ENCODE assay signal across 26 cellular contexts in the genomic region with DNA sequence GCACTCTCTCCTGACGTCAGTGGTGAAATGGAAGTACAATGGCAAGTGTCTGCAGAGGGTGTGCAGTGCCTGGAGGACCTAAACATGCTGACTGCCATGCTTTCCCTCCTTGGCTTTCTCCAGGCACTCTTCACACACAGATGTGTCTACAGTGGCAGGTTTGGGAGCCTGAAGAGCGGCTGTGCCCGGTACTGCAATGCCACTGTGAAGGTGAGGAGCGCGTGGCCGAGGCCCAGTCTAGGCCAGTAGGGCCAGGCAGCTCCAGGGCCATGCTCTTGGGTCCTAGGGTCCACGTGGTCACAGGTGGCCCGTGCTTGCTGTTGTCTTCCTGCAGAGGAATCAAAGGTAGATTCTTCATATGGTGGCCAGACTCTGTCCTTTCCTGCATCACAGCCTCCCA.
A peak's percentile ranks its signal among the peaks of the same experiment; 100 is the strongest.
DNase-seq lines count a peak whose midpoint lies in the region; ATAC-seq, FAIRE-seq and TF ChIP-seq lines count a peak whose summit lies in the region.
"Had no signal": no experiment of that assay in that cellular context is flagged by ENCODE, and none has a peak within 500 bp of the region (broad histone marks: within the 10 kb centered on the region; RNA-seq: fewer than 3 reads in every experiment).

No MANE protein-coding gene starts in this region.

- POLR2A ChIA-PET in K562 (lab: Yijun Ruan, JAX), result no interaction called here

- TF ChIP-seq POLR2A in K562 (conservative IDR thresholded peaks at IDR 0.05) (no peak), gastrocnemius medialis (IDR thresholded peaks at IDR 0.05) (no peak)

- FAIRE-seq in K562 (lab: Jason Lieb, UNC), result no peak
- FAIRE-seq: A549, D721Med, GM12891, H54 had no signal

- H3K9me3 Mint-ChIP-seq in stimulated activated naive CD8-positive, alpha-beta T cell treated with anti-CD3 and anti-CD28 coated beads, Interleukin-15, amount 100 ng/mL, for 72 hours, result no peaks in the 10 kb centered on the region
- no peaks in the 10 kb centered on the region for H3K9me3 Mint-ChIP-seq in activated CD4-positive, alpha-beta T cell treated with anti-CD3 and anti-CD28 coated beads, Interleukin-2, amount 10 ng/mL, durations not matched to agents 24 days and 14 days
- H3K9me3 Mint-ChIP-seq: CD4-positive, alpha-beta T cell; CD8-positive, alpha-beta memory T cell; HFFc6 had no signal

- no peak overlapping the region for H3K4me3 ChIP-seq in K562
- H3K4me3 ChIP-seq in neuronal stem cell (ENCODE audit: low read length in 2 of 2), result no peak overlapping the region
- no peak overlapping the region for H3K4me3 ChIP-seq in gastrocnemius medialis
- H3K4me3 ChIP-seq: A549; BLaER1 treated with 17β-estradiol and CSF1 and Interleukin-3, amounts not matched to agents 10 nM and 100 nM; HAP-1 had no signal

- no peak overlapping the region for H3K4me2 ChIP-seq in K562 (ENCODE audit: insufficient read depth, low read length)
- H3K4me2 ChIP-seq in neuronal stem cell (ENCODE audit: insufficient read depth, low read length, poor library complexity, severe bottlenecking), result no peak overlapping the region
- H3K4me2 ChIP-seq: A549; BLaER1 treated with 17β-estradiol and CSF1 and Interleukin-3, amounts not matched to agents 10 nM and 100 nM had no signal

- H3K36me3 Mint-ChIP-seq in activated CD4-positive, alpha-beta T cell treated with anti-CD3 and anti-CD28 coated beads, Interleukin-2, amount 10 ng/mL, durations not matched to agents 24 days and 14 days (ENCODE audit: low read depth), result no peaks in the 10 kb centered on the region
- H3K36me3 Mint-ChIP-seq: CD14-positive monocyte; CD8-positive, alpha-beta memory T cell had no signal

- peak overlapping the region; percentile 58 for H3K14ac ChIP-seq in neuronal stem cell (ENCODE audit: low read length)

- TF ChIP-seq EP300 in K562 (IDR thresholded peaks at IDR 0.05; ENCODE audit: low read length), result no peak

- H3K4me1 Mint-ChIP-seq in stimulated activated naive CD8-positive, alpha-beta T cell treated with anti-CD3 and anti-CD28 coated beads, Interleukin-15, amount 100 ng/mL, for 72 hours, result no peaks in the 10 kb centered on the region
- H3K4me1 Mint-ChIP-seq in activated CD4-positive, alpha-beta T cell treated with anti-CD3 and anti-CD28 coated beads, Interleukin-2, amount 10 ng/mL, durations not matched to agents 24 days and 14 days, result no peaks in the 10 kb centered on the region
- H3K4me1 Mint-ChIP-seq: CD14-positive monocyte; CD8-positive, alpha-beta memory T cell had no signal

- intact Hi-C loops in K562 (cut with micrococcal nuclease) (no loop called here), gastrocnemius medialis (cut with DNase I; ENCODE audit: low total_unique reads) (no loop called here)
- intact Hi-C loops in activated CD4-positive, alpha-beta T cell treated with anti-CD3 and anti-CD28 coated beads, Interleukin-2, amount 10 ng/mL, durations not matched to agents 24 days and 14 days (cut with micrococcal nuclease), result no loop called here

- H4K91ac ChIP-seq in neuronal stem cell (ENCODE audit: low read depth, low read length, poor library complexity), result no peak overlapping the region

- H2AK5ac ChIP-seq in neuronal stem cell (ENCODE audit: low read depth, low read length), result peak overlapping the region; percentile 62

- no peak for DNase-seq in stimulated activated naive CD8-positive, alpha-beta T cell treated with anti-CD3 and anti-CD28 coated beads, Interleukin-15, amount 100 ng/mL, for 72 hours
- no peak for DNase-seq in stimulated activated naive CD8-positive, alpha-beta T cell treated with anti-CD3 and anti-CD28 coated beads, Interleukin-15, Interleukin-2, amounts not matched to agents 100 U/mL and 50 U/mL, for 24 hours
- DNase-seq in K562 (ENCODE audit: extremely low read depth in 1 of 4, low spot score in 3 of 4), result no peak
- DNase-seq in neuronal stem cell (ENCODE audit: low spot score), result no peak
- DNase-seq in gastrocnemius medialis, result no peak
- no peak for DNase-seq in activated CD4-positive, alpha-beta T cell treated with anti-CD3 and anti-CD28 coated beads, Interleukin-2, amount 10 ng/mL, durations not matched to agents 24 days and 14 days
- DNase-seq: 8988T; ACHN; AML-193; BE2C; CD4-positive, alpha-beta T cell; CD8-positive, alpha-beta memory T cell; DMS 273 treated with DMSO at 0.1 percent for 48 hours; DMS79; EL; GDM1; GOT3; HFFc6 had no signal

- H2BK15ac ChIP-seq in neuronal stem cell (ENCODE audit: low read length), result no peak overlapping the region

- H2BK12ac ChIP-seq in neuronal stem cell (ENCODE audit: low read length), result peak overlapping the region; percentile 7

- H3K4me3 Mint-ChIP-seq in stimulated activated naive CD8-positive, alpha-beta T cell treated with anti-CD3 and anti-CD28 coated beads, Interleukin-15, amount 100 ng/mL, for 72 hours, result no peak overlapping the region
- H3K4me3 Mint-ChIP-seq in activated CD4-positive, alpha-beta T cell treated with anti-CD3 and anti-CD28 coated beads, Interleukin-2, amount 10 ng/mL, durations not matched to agents 24 days and 14 days, result no peak overlapping the region
- H3K4me3 Mint-ChIP-seq: CD14-positive monocyte; CD4-positive, alpha-beta T cell; CD8-positive, alpha-beta memory T cell; HFFc6 had no signal

- H3K79me1 ChIP-seq in neuronal stem cell (ENCODE audit: low read depth, low read length), result no peaks in the 10 kb centered on the region

- no peak overlapping the region for H2BK5ac ChIP-seq in neuronal stem cell (ENCODE audit: low read length)

- H3K23ac ChIP-seq in neuronal stem cell (ENCODE audit: low read depth, low read length, poor library complexity), result peak overlapping the region; percentile 10

- 1% methylated on average over 8 of the region's 8 CpGs for WGBS in K562 (ENCODE audit: insufficient coverage, low coverage, missing lambda C conversion rate)
- WGBS in neuronal stem cell (ENCODE audit: extremely low coverage in 2 of 2, insufficient read length in 2 of 2, insufficient replicate concordance in 1 of 2), 2 donors, result no CpG with 5 or more reads among the region's 8 CpGs

- TF ChIP-seq RAD21 in K562 (CRISPR knock-in tag; conservative IDR thresholded peaks at IDR 0.05 in 1 of 2, IDR thresholded peaks at IDR 0.05 in 1 of 2), result no peak

- H2AFZ ChIP-seq in K562 (ENCODE audit: low read depth, low read length) (no peak overlapping the region), neuronal stem cell (ENCODE audit: low read length) (no peak overlapping the region)

- no peak overlapping the region for H3K9ac ChIP-seq in K562 (ENCODE audit: insufficient read depth in 1 of 2, low read depth in 2 of 2, low read length in 2 of 2)
- no peak overlapping the region for H3K9ac ChIP-seq in neuronal stem cell (ENCODE audit: low read depth, low read length, poor library complexity)
- H3K9ac ChIP-seq: BLaER1 treated with 17β-estradiol and CSF1 and Interleukin-3, amounts not matched to agents 10 nM and 100 nM had no signal

- H4K8ac ChIP-seq in neuronal stem cell (ENCODE audit: low read depth, low read length), result no peak overlapping the region

- H3K9me3 ChIP-seq in K562 (replicated peaks; ENCODE audit: control insufficient read depth, insufficient read depth, low read depth, low read length), result no peaks in the 10 kb centered on the region
- H3K9me3 ChIP-seq in neuronal stem cell (replicated peaks in 1 of 2; ENCODE audit: control insufficient read depth in 2 of 2, insufficient read depth in 1 of 2, low read depth in 1 of 2, low read length in 2 of 2), result no peaks in the 10 kb centered on the region
- no peaks in the 10 kb centered on the region for H3K9me3 ChIP-seq in gastrocnemius medialis
- H3K9me3 ChIP-seq: BE2C; BLaER1 treated with 17β-estradiol and CSF1 and Interleukin-3, amounts not matched to agents 10 nM and 100 nM; HAP-1 had no signal

- TF ChIP-seq CTCF in K562 (IDR thresholded peaks at IDR 0.05 in 2 of 3, conservative IDR thresholded peaks at IDR 0.05 in 1 of 3; ENCODE audit: insufficient read depth in 2 of 3, low read depth in 1 of 3, low read length in 3 of 3) (no peak), gastrocnemius medialis (IDR thresholded peaks at IDR 0.05 in 4 of 5, conservative IDR thresholded peaks at IDR 0.05 in 1 of 5) (no peak)

- no peaks in the 10 kb centered on the region for H4K20me1 ChIP-seq in K562 (replicated peaks; ENCODE audit: control insufficient read depth, insufficient read depth, low read length)
- H4K20me1 ChIP-seq: BLaER1 treated with 17β-estradiol and CSF1 and Interleukin-3, amounts not matched to agents 10 nM and 100 nM had no signal

- peaks cover 0 to 35% of the 10 kb centered on the region in 2 experiments; a peak in 4 of 5 replicates for H3K27me3 ChIP-seq in K562 (ENCODE audit: control insufficient read depth in 2 of 2, insufficient read depth in 2 of 2, low read length in 2 of 2)
- H3K27me3 ChIP-seq in neuronal stem cell (ENCODE audit: control insufficient read depth in 3 of 3, insufficient read depth in 3 of 3, low read depth in 1 of 3, low read length in 3 of 3), result no peaks in the 10 kb centered on the region
- no peaks in the 10 kb centered on the region for H3K27me3 ChIP-seq in gastrocnemius medialis
- H3K27me3 ChIP-seq: BLaER1 treated with 17β-estradiol and CSF1 and Interleukin-3, amounts not matched to agents 10 nM and 100 nM had no signal

- H3K9me1 ChIP-seq in K562 (ENCODE audit: control insufficient read depth, insufficient read depth, low read length), result no peaks in the 10 kb centered on the region

- CTCF ChIA-PET in K562 (lab: Yijun Ruan, JAX; ENCODE audit: low intra/inter-chr PET ratio), result no interaction called here

- H3K18ac ChIP-seq in neuronal stem cell (ENCODE audit: low read length), result no peak overlapping the region

- H3K27me3 Mint-ChIP-seq in stimulated activated naive CD8-positive, alpha-beta T cell treated with anti-CD3 and anti-CD28 coated beads, Interleukin-15, amount 100 ng/mL, for 72 hours, result no peaks in the 10 kb centered on the region
- peaks cover 3% of the 10 kb centered on the region for H3K27me3 Mint-ChIP-seq in activated CD4-positive, alpha-beta T cell treated with anti-CD3 and anti-CD28 coated beads, Interleukin-2, amount 10 ng/mL, durations not matched to agents 24 days and 14 days

- H3K27ac ChIP-seq in K562 (ENCODE audit: extremely low read depth, low read depth, low read length) (no peak overlapping the region), neuronal stem cell (replicated peaks; ENCODE audit: low read length) (no peak overlapping the region), gastrocnemius medialis (no peak overlapping the region)
- H3K27ac ChIP-seq: A549; BLaER1 treated with 17β-estradiol and CSF1 and Interleukin-3, amounts not matched to agents 10 nM and 100 nM had no signal

- no peak overlapping the region for H2BK120ac ChIP-seq in neuronal stem cell (ENCODE audit: low read depth, low read length)

- no peak overlapping the region for H3K4ac ChIP-seq in neuronal stem cell (ENCODE audit: low read length)

- peak; percentile 24 for ATAC-seq in stimulated activated naive CD8-positive, alpha-beta T cell treated with anti-CD3 and anti-CD28 coated beads, Interleukin-15, amount 100 ng/mL, for 72 hours
- no peak for ATAC-seq in stimulated activated naive CD8-positive, alpha-beta T cell treated with anti-CD3 and anti-CD28 coated beads, Interleukin-15, Interleukin-2, amounts not matched to agents 100 U/mL and 50 U/mL, for 24 hours
- peak; percentile 57 for ATAC-seq in K562
- no peak for ATAC-seq in HG02973 (IDR thresholded peaks at IDR 0.05; ENCODE audit: unreplicated experiment)
- ATAC-seq in gastrocnemius medialis, result no peak
- ATAC-seq: A549 had no signal

- BruUV-seq in K562 (replicated peaks; lab: Mats Ljungman, UMichigan), result no TSS peak

- in situ Hi-C loops in K562 (cut with MboI), result no loop called here
- in situ Hi-C loops in gastrocnemius medialis (cut with MboI; ENCODE audit: low sequenced_read_pairs in 4 of 4), result no loop called here

- H3K27ac Mint-ChIP-seq in stimulated activated naive CD8-positive, alpha-beta T cell treated with anti-CD3 and anti-CD28 coated beads, Interleukin-15, amount 100 ng/mL, for 72 hours, result no peak overlapping the region
- no peak overlapping the region for H3K27ac Mint-ChIP-seq in activated CD4-positive, alpha-beta T cell treated with anti-CD3 and anti-CD28 coated beads, Interleukin-2, amount 10 ng/mL, durations not matched to agents 24 days and 14 days
- H3K27ac Mint-ChIP-seq: CD14-positive monocyte; CD4-positive, alpha-beta T cell; CD8-positive, alpha-beta memory T cell; HFFc6 had no signal

- no peaks in the 10 kb centered on the region; a peak in 1 of 5 replicates for H3K4me1 ChIP-seq in K562 (replicated peaks in 1 of 2; ENCODE audit: control insufficient read depth in 2 of 2, insufficient read depth in 2 of 2, low read length in 2 of 2)
- peaks cover 0 to 8% of the 10 kb centered on the region in 2 donors for H3K4me1 ChIP-seq in neuronal stem cell (ENCODE audit: control insufficient read depth in 2 of 2, insufficient read depth in 1 of 2, low read depth in 1 of 2, low read length in 2 of 2)
- H3K4me1 ChIP-seq in gastrocnemius medialis, result no peaks in the 10 kb centered on the region
- H3K4me1 ChIP-seq: BE2C; BLaER1 treated with 17β-estradiol and CSF1 and Interleukin-3, amounts not matched to agents 10 nM and 100 nM; HAP-1 had no signal

- H3K79me2 ChIP-seq in K562 (ENCODE audit: control insufficient read depth, insufficient read depth, low read length), result no peaks in the 10 kb centered on the region

- H3K36me3 ChIP-seq in K562 (ENCODE audit: control insufficient read depth, insufficient read depth, low read length) (no peaks in the 10 kb centered on the region), neuronal stem cell (replicated peaks in 1 of 2; ENCODE audit: control insufficient read depth in 2 of 2, insufficient read depth in 2 of 2, low read length in 2 of 2) (no peaks in the 10 kb centered on the region), gastrocnemius medialis (no peaks in the 10 kb centered on the region)
- H3K36me3 ChIP-seq: BE2C; BLaER1 treated with 17β-estradiol and CSF1 and Interleukin-3, amounts not matched to agents 10 nM and 100 nM; HAP-1 had no signal

Comparison
In these comparisons a context has a peak if more than half of its experiments do, and no peak if none do; other contexts are left out.
1. ATAC-seq: peak in stimulated activated naive CD8-positive, alpha-beta T cell treated with anti-CD3 and anti-CD28 coated beads, Interleukin-15, amount 100 ng/mL, for 72 hours (single experiment) and K562 (single experiment); none in stimulated activated naive CD8-positive, alpha-beta T cell treated with anti-CD3 and anti-CD28 coated beads, Interleukin-15, Interleukin-2, amounts not matched to agents 100 U/mL and 50 U/mL, for 24 hours (single experiment), HG02973 (single experiment) and gastrocnemius medialis (0 of 2).